In genomic region chr13:71358218-71358617, GRCh38 we compare ENCODE assay signal across 30 cellular contexts.
"Had no signal": no experiment of that assay in that cellular context is flagged by ENCODE, and none has a peak within 500 bp of the region (broad histone marks: within the 10 kb centered on the region; RNA-seq: fewer than 3 reads in every experiment).

No MANE protein-coding gene starts in this region.

- H3K36me3 ChIP-seq: colonic mucosa, gastrocnemius medialis, neutrophil, ovary, right lobe of liver, uterus had no signal

- H3K4me3 ChIP-seq: colonic mucosa, gastrocnemius medialis, hepatocyte, ovary, right lobe of liver, skin epidermis, uterus had no signal

- H2AFZ ChIP-seq: hepatocyte had no signal

- H3K27ac ChIP-seq: colonic mucosa, gastrocnemius medialis, hepatocyte, neutrophil, ovary, right lobe of liver, skin epidermis, uterus, VCaP had no signal

- H3K79me2 ChIP-seq: hepatocyte had no signal

- H3K4me2 ChIP-seq: hepatocyte had no signal

- H3K9me3 ChIP-seq: colonic mucosa, gastrocnemius medialis, neutrophil, ovary, right lobe of liver, uterus had no signal

- FAIRE-seq: TTC549 had no signal

- ATAC-seq: activated naive CD4-positive, alpha-beta T cell treated with anti-CD3 and anti-CD28 coated beads, Interleukin-2, amount 50 U/mL, for 72 hours; activated T-cell treated with anti-CD3 and anti-CD28 coated beads, Interleukin-2, amount 50 U/mL, for 72 hours; gastrocnemius medialis; left ventricle myocardium superior; right lobe of liver; stimulated activated memory B cell treated with anti-CD40 and anti-IgM and Interleukin-4, amounts not matched to agents 10 μg/mL and 1 μg/mL and 100 μg/mL, for 72 hours; stimulated activated naive CD8-positive, alpha-beta T cell treated with anti-CD3 and anti-CD28 coated beads, Interleukin-15, amount 100 ng/mL, for 72 hours had no signal

- H3K27me3 ChIP-seq: colonic mucosa, gastrocnemius medialis, hepatocyte, neutrophil, ovary, right lobe of liver, uterus had no signal

- DNase-seq: activated CD4-positive, alpha-beta T cell treated with anti-CD3 and anti-CD28 coated beads for 4 hours; activated CD4-positive, alpha-beta T cell treated with anti-CD3 and anti-CD28 coated beads, Interleukin-2, amount 50 U/mL, for 4 hours; activated naive CD4-positive, alpha-beta T cell; activated T-cell treated with anti-CD3 and anti-CD28 coated beads for 4 hours; activated T-cell treated with anti-CD3 and anti-CD28 coated beads, Interleukin-2, amount 50 U/mL, for 72 hours; cerebellar nuclear complex; colonic mucosa; effector memory CD4-positive, alpha-beta T cell; gastrocnemius medialis; glutamatergic neuron; islet precursor cell; left ventricle myocardium superior; naive B cell; nephron progenitor cell; ovary; right lobe of liver; stimulated activated CD4-positive, alpha-beta T cell treated with anti-CD3 and anti-CD28 coated beads, Interleukin-1b, Interleukin-23, amount 100 ng/mL, for 48 hours; stimulated activated CD4-positive, alpha-beta T cell treated with anti-CD3 and anti-CD28 coated beads, Interleukin-4, amount 100 ng/mL, for 4 hours; stimulated activated CD8-positive, alpha-beta memory T cell treated with anti-CD3 and anti-CD28 coated beads, Interleukin-4, amount 100 ng/mL, for 48 hours; stimulated activated naive CD8-positive, alpha-beta T cell treated with anti-CD3 and anti-CD28 coated beads, Interleukin-15, amount 100 ng/mL, for 72 hours; substantia nigra; T-helper 9 cell; uterus had no signal
